Comparison of ENCODE assay signal across 14 cellular contexts in genomic region chrX:20015422-20015821, GRCh38. TPM values are rescaled to one million over a fixed set of nuclear protein-coding genes. Genes with fewer than 3 reads are reported as not detected.
A peak's percentile ranks its signal among the peaks of the same experiment; 100 is the strongest.
DNase-seq lines count a peak whose midpoint lies in the region; ATAC-seq and TF ChIP-seq lines count a peak whose summit lies in the region.
"Had no signal": no experiment of that assay in that cellular context is flagged by ENCODE, and none has a peak within 500 bp of the region (broad histone marks: within the 10 kb centered on the region; RNA-seq: fewer than 3 reads in every experiment).

No MANE protein-coding gene starts in this region.

- no peaks in the 10 kb centered on the region for H3K27me3 ChIP-seq in tibial artery

- H3K4me3 Mint-ChIP-seq in glutamatergic neuron (ENCODE audit: unreplicated experiment): no peak overlapping the region
- H3K4me3 Mint-ChIP-seq: CD4-positive, CD25-positive, alpha-beta regulatory T cell had no signal

- H3K36me3 ChIP-seq in tibial artery: no peaks in the 10 kb centered on the region

- no peaks in the 10 kb centered on the region for H3K4me1 ChIP-seq in tibial artery
- H3K4me1 ChIP-seq: Caco-2 had no signal

- DNase-seq in RPMI7951 (ENCODE audit: low read depth) (peak; percentile 4), T-helper 9 cell (no peak), glutamatergic neuron (no peak), dermis blood vessel endothelial cell (no peak), tibial artery (no peak)
- DNase-seq: ACHN; Caco-2; CD4-positive, CD25-positive, alpha-beta regulatory T cell; HCEC 1CT; NCI-H187 treated with DMSO at 0.1 percent for 48 hours; NCI-H748 treated with DMSO at 0.1 percent for 48 hours; PC-3 had no signal

- TF ChIP-seq CTCF in glutamatergic neuron (IDR thresholded peaks at IDR 0.05; ENCODE audit: partially characterized antibody, unreplicated experiment) (no peak), tibial artery (IDR thresholded peaks at IDR 0.05) (no peak)

- H3K27ac ChIP-seq in tibial artery: no peak overlapping the region

- no peak overlapping the region for H3K4me3 ChIP-seq in tibial artery

- peak; percentile 58 for ATAC-seq in GM18909 (IDR thresholded peaks at IDR 0.05; ENCODE audit: poor library complexity, unreplicated experiment)
- ATAC-seq in HG03175 (IDR thresholded peaks at IDR 0.05; ENCODE audit: unreplicated experiment): peak; percentile 59
- ATAC-seq: PC-3 had no signal

- H3K4me1 Mint-ChIP-seq in glutamatergic neuron (ENCODE audit: low read depth, unreplicated experiment): peaks cover 8% of the 10 kb centered on the region
- H3K4me1 Mint-ChIP-seq: CD4-positive, CD25-positive, alpha-beta regulatory T cell had no signal

- H3K9me3 ChIP-seq in tibial artery: no peaks in the 10 kb centered on the region
- H3K9me3 ChIP-seq: Caco-2 had no signal

- H3K27me3 Mint-ChIP-seq in glutamatergic neuron (ENCODE audit: unreplicated experiment): peaks cover 5% of the 10 kb centered on the region

- intact Hi-C loops in tibial artery (cut with DNase I; ENCODE audit: low total_unique reads): no loop called here

- peaks cover 2% of the 10 kb centered on the region for H3K9me3 Mint-ChIP-seq in glutamatergic neuron (ENCODE audit: unreplicated experiment)

- H3K27ac Mint-ChIP-seq in glutamatergic neuron (ENCODE audit: unreplicated experiment): no peak overlapping the region
- H3K27ac Mint-ChIP-seq: CD4-positive, CD25-positive, alpha-beta regulatory T cell had no signal

- peaks cover 13% of the 10 kb centered on the region for H3K36me3 Mint-ChIP-seq in glutamatergic neuron (ENCODE audit: unreplicated experiment)

RNA-seq across cellular contexts. Expression of gene BCLAF3, which starts 24.6 kb away (rescaled TPM):
- total RNA-seq in RPMI7951 (2014; rRNA removed; shearing (Covaris generic)): 3.1 and 4.3 TPM in 2 replicates
- total RNA-seq in glutamatergic neuron (ENCODE audit: unreplicated experiment) (22.3 TPM), dermis blood vessel endothelial cell (5.4 TPM in 2 replicates)
